In the genomic region with DNA sequence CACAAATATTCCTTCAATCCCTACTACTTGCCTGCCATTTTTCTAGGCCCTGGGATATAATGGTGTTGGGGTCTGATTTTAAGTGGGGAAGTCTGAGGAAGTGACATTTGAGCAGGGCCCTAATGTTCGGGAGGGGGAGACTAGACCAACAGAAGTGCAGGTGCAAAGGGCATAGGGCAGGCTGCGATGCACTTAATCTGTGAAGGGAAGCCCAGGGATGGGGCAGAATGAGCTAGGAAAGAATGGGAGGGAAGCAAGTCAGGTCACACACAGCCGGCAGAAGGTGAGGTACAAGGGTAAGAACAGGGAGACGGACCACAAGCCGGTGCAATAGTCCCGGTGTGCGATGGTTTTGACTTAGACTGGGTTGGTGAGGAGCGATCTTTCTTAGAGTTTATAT, we compare ENCODE assay signal across 25 cellular contexts.
DNase-seq lines count a peak whose midpoint lies in the region; ATAC-seq, FAIRE-seq and TF ChIP-seq lines count a peak whose summit lies in the region.
"Had no signal": no experiment of that assay in that cellular context is flagged by ENCODE, and none has a peak within 500 bp of the region (broad histone marks: within the 10 kb centered on the region; RNA-seq: fewer than 3 reads in every experiment).

No MANE protein-coding gene starts in this region.

- H3K27ac ChIP-seq in HepG2 (ENCODE audit: extremely low read length, insufficient read depth, low read length) (no peak overlapping the region), right lobe of liver (no peak overlapping the region)
- H3K27ac ChIP-seq: A549; BLaER1 treated with 17β-estradiol and CSF1 and Interleukin-3, amounts not matched to agents 10 nM and 100 nM; GM23248 had no signal

- H3K9me3 Mint-ChIP-seq in nephron progenitor cell: no peaks in the 10 kb centered on the region
- H3K9me3 Mint-ChIP-seq: CD4-positive, alpha-beta T cell; CD8-positive, alpha-beta memory T cell; H9 had no signal

- ATAC-seq in HepG2 (peak; percentile 28), right lobe of liver (no peak), HG03432 (IDR thresholded peaks at IDR 0.05; ENCODE audit: unreplicated experiment) (no peak)
- ATAC-seq: A549, GM12878, HCT116 had no signal

- H3K79me2 ChIP-seq in HepG2 (ENCODE audit: insufficient read depth, low read length): no peaks in the 10 kb centered on the region

- peak overlapping the region; percentile 6 for H3K4me3 Mint-ChIP-seq in nephron progenitor cell
- H3K4me3 Mint-ChIP-seq: CD14-positive monocyte; CD4-positive, alpha-beta T cell; CD8-positive, alpha-beta memory T cell; H9 had no signal

- CTCF ChIA-PET in HepG2 (lab: Yijun Ruan, JAX; ENCODE audit: low intra/inter-chr PET ratio, low total read pairs): no interaction called here

- no peaks in the 10 kb centered on the region for H3K36me3 Mint-ChIP-seq in nephron progenitor cell (ENCODE audit: low read depth)
- H3K36me3 Mint-ChIP-seq: CD14-positive monocyte; CD8-positive, alpha-beta memory T cell had no signal

- TF ChIP-seq RAD21 in HepG2 (CRISPR knock-in tag; IDR thresholded peaks at IDR 0.05): no peak

- 31% methylated on average over 8 of the region's 8 CpGs for WGBS in HepG2 (ENCODE audit: low lambda C conversion rate)
- 82% methylated on average over 5 of the region's 8 CpGs for WGBS in right lobe of liver (ENCODE audit: insufficient coverage, low coverage, low lambda C conversion rate, missing lambda C conversion rate)

- H3K4me3 ChIP-seq in HepG2 (replicated peaks in 1 of 3; ENCODE audit: insufficient read depth in 1 of 3, low read depth in 2 of 3, low read length in 3 of 3) (no peak overlapping the region), right lobe of liver (no peak overlapping the region)
- H3K4me3 ChIP-seq: A549; BLaER1 treated with 17β-estradiol and CSF1 and Interleukin-3, amounts not matched to agents 10 nM and 100 nM; GM12878; GM23248 had no signal

- in situ Hi-C loops in HepG2 (cut with HindIII; ENCODE audit: extremely low pct_ligation_motif_present, low pct_unique_long_range_greater_than_20kb): no loop called here

- H4K20me1 ChIP-seq in HepG2 (ENCODE audit: insufficient read depth, low read length): no peaks in the 10 kb centered on the region
- H4K20me1 ChIP-seq: BLaER1 treated with 17β-estradiol and CSF1 and Interleukin-3, amounts not matched to agents 10 nM and 100 nM had no signal

- H3K36me3 ChIP-seq in HepG2 (replicated peaks in 1 of 2; ENCODE audit: control insufficient read depth in 1 of 2, insufficient read depth in 2 of 2, low read length in 2 of 2): no peaks in the 10 kb centered on the region
- no peaks in the 10 kb centered on the region for H3K36me3 ChIP-seq in right lobe of liver
- H3K36me3 ChIP-seq: BE2C; BLaER1 treated with 17β-estradiol and CSF1 and Interleukin-3, amounts not matched to agents 10 nM and 100 nM had no signal

- FAIRE-seq in HepG2 (lab: Jason Lieb, UNC): peak; percentile 63
- FAIRE-seq: A549, D721Med, GM12878, GM19239 had no signal

- no peak overlapping the region for H2AFZ ChIP-seq in HepG2 (ENCODE audit: low read length)
- H2AFZ ChIP-seq: GM23248 had no signal

- POLR2A ChIA-PET in HepG2 (lab: Yijun Ruan, JAX): no interaction called here

- peaks cover 2 to 12% of the 10 kb centered on the region in 2 experiments; a peak in 2 of 5 replicates for H3K27me3 ChIP-seq in HepG2 (ENCODE audit: control insufficient read depth in 1 of 2, insufficient read depth in 2 of 2, low read length in 2 of 2)
- H3K27me3 ChIP-seq in right lobe of liver: no peaks in the 10 kb centered on the region
- H3K27me3 ChIP-seq: BE2C; BLaER1 treated with 17β-estradiol and CSF1 and Interleukin-3, amounts not matched to agents 10 nM and 100 nM had no signal

- DNase-seq in HepG2 (ENCODE audit: low spot score) (no peak), right lobe of liver (no peak), islet precursor cell (peak; percentile 38), nephron progenitor cell (no peak), NCI-H446 treated with DMSO at 0.1 percent for 48 hours (lab: John Stamatoyannopoulos, UW) (no peak)
- DNase-seq: 8988T; ACHN; AML-193; BE2C; CD4-positive, alpha-beta T cell; CD8-positive, alpha-beta memory T cell; DMS 273 treated with DMSO at 0.1 percent for 48 hours; DMS79; EL; GDM1; GM23248; H9 had no signal

- no TSS peak for BruUV-seq in HepG2 (replicated peaks; lab: Mats Ljungman, UMichigan)

- intact Hi-C loops in HepG2 (cut with micrococcal nuclease; ENCODE audit: unreplicated experiment): no loop called here
- intact Hi-C loops in right lobe of liver (cut with DNase I): no loop called here

- H3K27me3 Mint-ChIP-seq in nephron progenitor cell (ENCODE audit: low read depth, poor library complexity): peaks cover 36% of the 10 kb centered on the region

- H3K27ac Mint-ChIP-seq in nephron progenitor cell: no peak overlapping the region
- H3K27ac Mint-ChIP-seq: CD14-positive monocyte; CD4-positive, alpha-beta T cell; CD8-positive, alpha-beta memory T cell; H9 had no signal

- H3K4me1 Mint-ChIP-seq in nephron progenitor cell: peaks cover 78% of the 10 kb centered on the region
- H3K4me1 Mint-ChIP-seq: CD14-positive monocyte; CD8-positive, alpha-beta memory T cell had no signal

- H3K4me1 ChIP-seq in HepG2 (ENCODE audit: insufficient read depth, low read length) (peaks cover 87% of the 10 kb centered on the region), right lobe of liver (peaks cover 0 to 21% (median 1%) of the 10 kb centered on the region in 4 donors)

- TF ChIP-seq EP300 in HepG2 (IDR thresholded peaks at IDR 0.05; ENCODE audit: low read depth in 2 of 2, low read length in 2 of 2) (no peak), HepG2 (CRISPR knock-in tag; IDR thresholded peaks at IDR 0.05; ENCODE audit: borderline replicate concordance) (no peak)

- peak overlapping the region; percentile 40 for H3K4me2 ChIP-seq in HepG2 (ENCODE audit: low read depth, low read length)
- H3K4me2 ChIP-seq: A549; BLaER1 treated with 17β-estradiol and CSF1 and Interleukin-3, amounts not matched to agents 10 nM and 100 nM had no signal

- H3K9me3 ChIP-seq in HepG2 (ENCODE audit: low read length): no peaks in the 10 kb centered on the region
- H3K9me3 ChIP-seq in right lobe of liver: no peaks in the 10 kb centered on the region
- H3K9me3 ChIP-seq: A549; BE2C; BLaER1 treated with 17β-estradiol and CSF1 and Interleukin-3, amounts not matched to agents 10 nM and 100 nM had no signal

- TF ChIP-seq POLR2A in HepG2 (IDR thresholded peaks at IDR 0.05; ENCODE audit: insufficient read depth in 1 of 2, low read depth in 2 of 2, low read length in 2 of 2) (no peak), right lobe of liver (IDR thresholded peaks at IDR 0.05) (no peak)

- no peak overlapping the region for H3K9ac ChIP-seq in HepG2 (ENCODE audit: insufficient read depth, low read depth, low read length)
- H3K9ac ChIP-seq: BLaER1 treated with 17β-estradiol and CSF1 and Interleukin-3, amounts not matched to agents 10 nM and 100 nM; GM23248 had no signal

- no peak for TF ChIP-seq CTCF in HepG2 (CRISPR knock-in tag; IDR thresholded peaks at IDR 0.05)
- TF ChIP-seq CTCF in right lobe of liver (IDR thresholded peaks at IDR 0.05): no peak
- TF ChIP-seq CTCF in nephron progenitor cell (IDR thresholded peaks at IDR 0.05): no peak

TF ChIP-seq in HepG2, 621 proteins besides CTCF, POLR2A, EP300 and RAD21 (continues in another document):
- no peak for TF ChIP-seq ZZZ3 (CRISPR knock-in tag; IDR thresholded peaks at IDR 0.05; ENCODE audit: borderline replicate concordance)
- no peak for TF ChIP-seq CREB3 (CRISPR knock-in tag; IDR thresholded peaks at IDR 0.05)
- TF ChIP-seq POLR2G (IDR thresholded peaks at IDR 0.05; ENCODE audit: low read depth, low read length): no peak
- TF ChIP-seq SIX1 (CRISPR knock-in tag; IDR thresholded peaks at IDR 0.05; ENCODE audit: borderline replicate concordance): 0 out of 2 replicates have a peak, but pooled peaks have one; percentile 20
- no peak for TF ChIP-seq SRF (IDR thresholded peaks at IDR 0.05; ENCODE audit: low read depth, low read length)
- TF ChIP-seq, protein P1, sequence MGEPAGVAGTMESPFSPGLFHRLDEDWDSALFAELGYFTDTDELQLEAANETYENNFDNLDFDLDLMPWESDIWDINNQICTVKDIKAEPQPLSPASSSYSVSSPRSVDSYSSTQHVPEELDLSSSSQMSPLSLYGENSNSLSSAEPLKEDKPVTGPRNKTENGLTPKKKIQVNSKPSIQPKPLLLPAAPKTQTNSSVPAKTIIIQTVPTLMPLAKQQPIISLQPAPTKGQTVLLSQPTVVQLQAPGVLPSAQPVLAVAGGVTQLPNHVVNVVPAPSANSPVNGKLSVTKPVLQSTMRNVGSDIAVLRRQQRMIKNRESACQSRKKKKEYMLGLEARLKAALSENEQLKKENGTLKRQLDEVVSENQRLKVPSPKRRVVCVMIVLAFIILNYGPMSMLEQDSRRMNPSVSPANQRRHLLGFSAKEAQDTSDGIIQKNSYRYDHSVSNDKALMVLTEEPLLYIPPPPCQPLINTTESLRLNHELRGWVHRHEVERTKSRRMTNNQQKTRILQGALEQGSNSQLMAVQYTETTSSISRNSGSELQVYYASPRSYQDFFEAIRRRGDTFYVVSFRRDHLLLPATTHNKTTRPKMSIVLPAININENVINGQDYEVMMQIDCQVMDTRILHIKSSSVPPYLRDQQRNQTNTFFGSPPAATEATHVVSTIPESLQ (CRISPR knock-in tag; conservative IDR thresholded peaks at IDR 0.05): no peak
- no peak for TF ChIP-seq SOX6 (IDR thresholded peaks at IDR 0.05)
- peak; percentile 34; the same call in 1 of the 2 replicates for TF ChIP-seq SOX6 (CRISPR knock-in tag; IDR thresholded peaks at IDR 0.05)
- TF ChIP-seq WIZ (CRISPR knock-in tag; IDR thresholded peaks at IDR 0.05): no peak
- no peak for TF ChIP-seq IRF1 (CRISPR knock-in tag; IDR thresholded peaks at IDR 0.05; ENCODE audit: low read depth)
- TF ChIP-seq ZNF460 (CRISPR knock-in tag; IDR thresholded peaks at IDR 0.05; ENCODE audit: borderline replicate concordance): no peak
